9 cellular contexts compared by ENCODE assay signal in genomic region chr10:76882245-76882644, GRCh38.
DNase-seq lines count a peak whose midpoint lies in the region; ATAC-seq and TF ChIP-seq lines count a peak whose summit lies in the region.
"Had no signal": no experiment of that assay in that cellular context is flagged by ENCODE, and none has a peak within 500 bp of the region (broad histone marks: within the 10 kb centered on the region; RNA-seq: fewer than 3 reads in every experiment).

No MANE protein-coding gene starts in this region.

- H3K9me3 Mint-ChIP-seq in CD4-positive, alpha-beta T cell: no peaks in the 10 kb centered on the region

- no peaks in the 10 kb centered on the region for H3K9me3 ChIP-seq in lower lobe of right lung
- no peaks in the 10 kb centered on the region for H3K9me3 ChIP-seq in CD4-positive, alpha-beta T cell (ENCODE audit: control insufficient read depth, low read length)
- H3K9me3 ChIP-seq: uterus had no signal

- ATAC-seq in GM18517 (IDR thresholded peaks at IDR 0.05; ENCODE audit: unreplicated experiment) (peak; percentile 61), GM21515 (IDR thresholded peaks at IDR 0.05; ENCODE audit: unreplicated experiment) (peak; percentile 60), HG03469 (IDR thresholded peaks at IDR 0.05; ENCODE audit: unreplicated experiment) (peak; percentile 55), lower lobe of right lung (peak; percentile 45 to 69)
- no peak for ATAC-seq in CD4-positive, alpha-beta T cell (ENCODE audit: poor library complexity)

- peak; percentile 47 for DNase-seq in lower lobe of right lung
- no peak for DNase-seq in stimulated activated CD4-positive, alpha-beta T cell treated with anti-CD3 and anti-CD28 coated beads, Interleukin-4, amount 100 ng/mL, for 4 hours
- DNase-seq in NCI-H2081 (lab: John Stamatoyannopoulos, UW): no peak
- DNase-seq in DMS 273 treated with DMSO at 0.1 percent for 48 hours (lab: John Stamatoyannopoulos, UW): no peak
- DNase-seq in CD4-positive, alpha-beta T cell: no peak
- DNase-seq: uterus had no signal

- intact Hi-C loops in lower lobe of right lung (cut with DNase I): no loop called here
- intact Hi-C loops in CD4-positive, alpha-beta T cell (cut with DNase I, micrococcal nuclease): no loop called here

- H3K4me1 ChIP-seq in lower lobe of right lung: no peaks in the 10 kb centered on the region

- no peaks in the 10 kb centered on the region for H3K36me3 ChIP-seq in lower lobe of right lung
- H3K36me3 ChIP-seq: uterus had no signal

- no peak for TF ChIP-seq CTCF in lower lobe of right lung (IDR thresholded peaks at IDR 0.05)
- no peak for TF ChIP-seq CTCF in CD4-positive, alpha-beta T cell (IDR thresholded peaks at IDR 0.05)

- no peak overlapping the region for H3K27ac Mint-ChIP-seq in CD4-positive, alpha-beta T cell

- CTCF ChIA-PET in CD4-positive, alpha-beta T cell (lab: Charles Lee): no interaction called here

- no peak overlapping the region for H3K27ac ChIP-seq in lower lobe of right lung
- H3K27ac ChIP-seq in CD4-positive, alpha-beta T cell (ENCODE audit: low read depth, low read length): no peak overlapping the region
- H3K27ac ChIP-seq: uterus had no signal

- POLR2A ChIA-PET in CD4-positive, alpha-beta T cell (lab: Charles Lee): no interaction called here

- H3K27me3 ChIP-seq in lower lobe of right lung (ENCODE audit: low read depth): no peaks in the 10 kb centered on the region
- H3K27me3 ChIP-seq in CD4-positive, alpha-beta T cell (ENCODE audit: control insufficient read depth, insufficient read depth, low read length): no peaks in the 10 kb centered on the region
- H3K27me3 ChIP-seq: uterus had no signal

- H3K4me3 ChIP-seq in lower lobe of right lung: no peak overlapping the region
- H3K4me3 ChIP-seq: uterus had no signal

- peaks cover 3% of the 10 kb centered on the region for H3K27me3 Mint-ChIP-seq in CD4-positive, alpha-beta T cell

- no peaks in the 10 kb centered on the region for H3K4me1 Mint-ChIP-seq in CD4-positive, alpha-beta T cell (ENCODE audit: low read depth)

- H3K36me3 Mint-ChIP-seq in CD4-positive, alpha-beta T cell (ENCODE audit: low read depth): no peaks in the 10 kb centered on the region

- no peak overlapping the region for H3K4me3 Mint-ChIP-seq in CD4-positive, alpha-beta T cell
